Comparison of ENCODE assay signal across 15 cellular contexts in the genomic region with DNA sequence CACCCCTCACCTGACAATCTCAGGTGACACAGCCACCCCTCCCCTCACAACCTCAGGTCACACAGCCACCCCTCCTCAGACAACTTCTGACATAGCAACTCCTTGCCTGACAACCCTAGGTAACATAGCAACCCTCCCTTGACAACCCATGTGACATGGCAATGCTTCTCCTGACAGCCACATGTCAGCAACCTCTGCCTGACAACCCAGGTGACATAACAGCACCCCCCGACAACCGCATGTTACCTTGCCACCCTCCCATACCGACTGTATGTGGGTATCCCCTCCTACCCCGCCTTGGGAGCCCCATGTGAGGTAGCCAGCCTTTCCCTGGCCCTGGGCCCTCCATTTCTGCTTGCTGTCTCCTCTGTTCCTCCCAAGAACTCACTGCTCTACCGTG.
A peak's percentile ranks its signal among the peaks of the same experiment; 100 is the strongest.
DNase-seq lines count a peak whose midpoint lies in the region; ATAC-seq and TF ChIP-seq lines count a peak whose summit lies in the region.
"Had no signal": no experiment of that assay in that cellular context is flagged by ENCODE, and none has a peak within 500 bp of the region (broad histone marks: within the 10 kb centered on the region; RNA-seq: fewer than 3 reads in every experiment).

No MANE protein-coding gene starts in this region.

- H3K9ac ChIP-seq in endodermal cell (ENCODE audit: extremely low read depth, low read length, poor library complexity, severe bottlenecking): no peak overlapping the region
- H3K9ac ChIP-seq: GM23248 had no signal

- no peaks in the 10 kb centered on the region for H3K4me1 Mint-ChIP-seq in endodermal cell

- H3K4me3 ChIP-seq in endodermal cell (ENCODE audit: low read length) (no peak overlapping the region), osteoblast (ENCODE audit: insufficient read depth, low read length) (no peak overlapping the region)
- H3K4me3 ChIP-seq: GM23248 had no signal

- H3K9me3 Mint-ChIP-seq in endodermal cell: peaks cover 12% of the 10 kb centered on the region
- H3K9me3 Mint-ChIP-seq: CD8-positive, alpha-beta T cell had no signal

- H3K27ac Mint-ChIP-seq in endodermal cell: no peak overlapping the region
- H3K27ac Mint-ChIP-seq: CD8-positive, alpha-beta T cell had no signal

- H3K4me2 ChIP-seq in osteoblast (ENCODE audit: insufficient read depth, low read length): no peak overlapping the region

- H3K4me3 Mint-ChIP-seq in endodermal cell: no peak overlapping the region
- H3K4me3 Mint-ChIP-seq: CD8-positive, alpha-beta T cell had no signal

- H3K4me1 ChIP-seq in endodermal cell (ENCODE audit: control insufficient read depth, insufficient read depth, low read length) (no peaks in the 10 kb centered on the region), osteoblast (ENCODE audit: insufficient read depth, low read length) (no peaks in the 10 kb centered on the region)
- H3K4me1 ChIP-seq: BE2C had no signal

- no peaks in the 10 kb centered on the region for H3K36me3 ChIP-seq in endodermal cell (ENCODE audit: control insufficient read depth, insufficient read depth, low read length)
- H3K36me3 ChIP-seq in osteoblast (ENCODE audit: insufficient read depth, low read length): no peaks in the 10 kb centered on the region
- H3K36me3 ChIP-seq: BE2C had no signal

- no peak overlapping the region for H2AFZ ChIP-seq in osteoblast (ENCODE audit: low read length)
- H2AFZ ChIP-seq: GM23248 had no signal

- DNase-seq in cardiac septum (ENCODE audit: low spot score) (peak; percentile 55), left cardiac atrium (no peak), endodermal cell (peak; percentile 26), osteoblast (ENCODE audit: insufficient read length, low spot score, missing footprints) (peak; percentile 66), SKM-1 treated with dmso at 0.1 percent for 144 hours (lab: John Stamatoyannopoulos, UW; ENCODE audit: unreplicated experiment) (no peak), Ammon's horn (ENCODE audit: low spot score) (no peak)
- DNase-seq: BE2C; CD8-positive, alpha-beta T cell; COR-L47; GM23248; IMR-90 had no signal

- H4K20me1 ChIP-seq in osteoblast (ENCODE audit: insufficient read depth, low read length): no peaks in the 10 kb centered on the region

- H3K27me3 ChIP-seq in endodermal cell (ENCODE audit: control insufficient read depth, insufficient read depth, low read length, poor library complexity, severe bottlenecking): peaks cover 6% of the 10 kb centered on the region
- H3K27me3 ChIP-seq in osteoblast (ENCODE audit: insufficient read depth, low read length): no peaks in the 10 kb centered on the region
- H3K27me3 ChIP-seq: BE2C had no signal

- TF ChIP-seq CTCF in endodermal cell (conservative IDR thresholded peaks at IDR 0.05) (no peak), osteoblast (IDR thresholded peaks at IDR 0.05; ENCODE audit: extremely low read depth, low read depth, low read length) (no peak)

- 77 to 79% methylated on average over 3 to 5 of the region's 5 CpGs for WGBS in endodermal cell (ENCODE audit: insufficient coverage in 1 of 2, insufficient read length in 1 of 2), 2 experiments

- H3K79me2 ChIP-seq in osteoblast (ENCODE audit: insufficient read depth, low read length): no peaks in the 10 kb centered on the region

- H3K27me3 Mint-ChIP-seq in endodermal cell (ENCODE audit: insufficient read depth): peaks cover 23% of the 10 kb centered on the region

- intact Hi-C loops in cardiac septum (cut with DNase I) (no loop called here), left cardiac atrium (cut with DNase I) (no loop called here)

- H3K27ac ChIP-seq in endodermal cell (ENCODE audit: low read depth, low read length) (no peak overlapping the region), osteoblast (ENCODE audit: low read depth, low read length) (no peak overlapping the region)
- H3K27ac ChIP-seq: C4-2B, GM23248, HL-60 had no signal

- no peak for ATAC-seq in left cardiac atrium
- no peak for ATAC-seq in GM18868 (IDR thresholded peaks at IDR 0.05; ENCODE audit: unreplicated experiment)
- ATAC-seq: CD8-positive, alpha-beta T cell; HCT116 had no signal

- no peaks in the 10 kb centered on the region for H3K9me3 ChIP-seq in endodermal cell (ENCODE audit: control insufficient read depth, low read length)
- H3K9me3 ChIP-seq in osteoblast (ENCODE audit: low read depth, low read length): peaks cover 2% of the 10 kb centered on the region
- H3K9me3 ChIP-seq: BE2C had no signal

- H3K36me3 Mint-ChIP-seq in endodermal cell (ENCODE audit: low read depth): no peaks in the 10 kb centered on the region
- H3K36me3 Mint-ChIP-seq: CD8-positive, alpha-beta T cell had no signal

Comparison
In these comparisons a context has a peak if more than half of its experiments do, and no peak if none do; other contexts are left out.
1. DNase-seq: peak in cardiac septum (single experiment), endodermal cell (single experiment) and osteoblast (single experiment); none in left cardiac atrium (single experiment), SKM-1 treated with dmso at 0.1 percent for 144 hours (single experiment) and Ammon's horn (single experiment).